In genomic region chr6:135030056-135030473, GRCh38 we compare ENCODE assay signal across 12 cellular contexts. TPM values are rescaled to one million over a fixed set of nuclear protein-coding genes. Genes with fewer than 3 reads are reported as not detected.
DNase-seq lines count a peak whose midpoint lies in the region; ATAC-seq and TF ChIP-seq lines count a peak whose summit lies in the region.
"Had no signal": no experiment of that assay in that cellular context is flagged by ENCODE, and none has a peak within 500 bp of the region (broad histone marks: within the 10 kb centered on the region; RNA-seq: fewer than 3 reads in every experiment).

No MANE protein-coding gene starts in this region.

- in situ Hi-C loops in KBM-7 (cut with MboI; ENCODE audit: low pct_unique_long_range_greater_than_20kb, low sequenced_read_pairs): no loop called here

- TF ChIP-seq POLR2A in erythroblast (IDR thresholded peaks at IDR 0.05; ENCODE audit: low read length): no peak

- peak in 2 of 3 donors; percentile 45 to 78 for DNase-seq in CD4-positive, CD25-positive, alpha-beta regulatory T cell
- DNase-seq in MM.1S (peak; percentile 72), KBM-7 (no peak), HK-2 (ENCODE audit: unreplicated experiment) (no peak), erythroblast (lab: John Stamatoyannopoulos, UW) (no peak)
- DNase-seq in NK-92 treated with Interleukin-12 subunit alpha and Interleukin-12 subunit beta, amount 100 ng/mL, for 24 hours (lab: John Stamatoyannopoulos, UW): no peak
- DNase-seq: C1 segment of cervical spinal cord had no signal

- peak overlapping the region; percentile 88 to 94 (median 89) for H3K27ac Mint-ChIP-seq in CD4-positive, CD25-positive, alpha-beta regulatory T cell

- peaks cover 22% of the 10 kb centered on the region for H3F3A ChIP-seq in MM.1S (ENCODE audit: insufficient read depth, low read length)

- peak overlapping the region; percentile 7; the same call in 1 of the 2 replicates for H3K9ac ChIP-seq in MM.1S (ENCODE audit: low read length)

- H3K79me2 ChIP-seq in MM.1S (ENCODE audit: low read length): peaks cover 88% of the 10 kb centered on the region

- H3K4me1 Mint-ChIP-seq in CD4-positive, CD25-positive, alpha-beta regulatory T cell: peaks cover 58 to 80% (median 67%) of the 10 kb centered on the region in 4 donors

- H3K9me3 ChIP-seq in CD4-positive, CD25-positive, alpha-beta regulatory T cell (ENCODE audit: control insufficient read depth in 2 of 2, low read length in 2 of 2): no peaks in the 10 kb centered on the region
- no peaks in the 10 kb centered on the region for H3K9me3 ChIP-seq in MM.1S (replicated peaks; ENCODE audit: insufficient read depth, low read length)

- peaks cover 17% of the 10 kb centered on the region for H3K36me3 ChIP-seq in CD4-positive, CD25-positive, alpha-beta regulatory T cell (ENCODE audit: control insufficient read depth, insufficient read depth, low read length)
- peaks cover 5% of the 10 kb centered on the region for H3K36me3 ChIP-seq in MM.1S (replicated peaks; ENCODE audit: insufficient read depth, low read length)

- H3K9me3 Mint-ChIP-seq in CD4-positive, CD25-positive, alpha-beta regulatory T cell: no peaks in the 10 kb centered on the region

- peaks cover 51% of the 10 kb centered on the region for H3K4me1 ChIP-seq in CD4-positive, CD25-positive, alpha-beta regulatory T cell (ENCODE audit: control insufficient read depth, insufficient read depth, low read length, poor library complexity, severe bottlenecking)
- H3K4me1 ChIP-seq in MM.1S (ENCODE audit: low read length): peaks cover 33% of the 10 kb centered on the region

- no peak overlapping the region for H2AFZ ChIP-seq in MM.1S (ENCODE audit: low read length)

- no peaks in the 10 kb centered on the region for H3K27me3 Mint-ChIP-seq in CD4-positive, CD25-positive, alpha-beta regulatory T cell

- H4K20me1 ChIP-seq in MM.1S (ENCODE audit: insufficient read depth, low read length): no peaks in the 10 kb centered on the region

- peak overlapping the region; percentile 62 for H3K4me2 ChIP-seq in MM.1S (ENCODE audit: low read depth, low read length)

- peak overlapping the region; percentile 80 for H3K27ac ChIP-seq in CD4-positive, CD25-positive, alpha-beta regulatory T cell (ENCODE audit: insufficient read depth, low read length, poor library complexity, severe bottlenecking)
- H3K27ac ChIP-seq in MM.1S (ENCODE audit: low read length): peak overlapping the region; percentile 65; the same call in 1 of the 2 replicates
- H3K27ac ChIP-seq: epithelial cell of prostate, HL-60 had no signal

- peak; percentile 77 to 79 for ATAC-seq in CD4-positive, CD25-positive, alpha-beta regulatory T cell (ENCODE audit: low read depth in 2 of 2)
- ATAC-seq in GM18909 (IDR thresholded peaks at IDR 0.05; ENCODE audit: poor library complexity, unreplicated experiment) (peak; percentile 96), HG02763 (IDR thresholded peaks at IDR 0.05; ENCODE audit: unreplicated experiment) (peak; percentile 94)

- H3K27me3 ChIP-seq in CD4-positive, CD25-positive, alpha-beta regulatory T cell (ENCODE audit: control insufficient read depth, insufficient read depth, low read length): no peaks in the 10 kb centered on the region
- H3K27me3 ChIP-seq in MM.1S (replicated peaks; ENCODE audit: insufficient read depth, low read length): no peaks in the 10 kb centered on the region

- peak overlapping the region; percentile 39 to 87 (median 75) for H3K4me3 Mint-ChIP-seq in CD4-positive, CD25-positive, alpha-beta regulatory T cell

- H3K36me3 Mint-ChIP-seq in CD4-positive, CD25-positive, alpha-beta regulatory T cell: peaks cover 46% of the 10 kb centered on the region

- TF ChIP-seq CTCF in MM.1S (IDR thresholded peaks at IDR 0.05; ENCODE audit: low read length): no peak

- H3K9me2 ChIP-seq in MM.1S (replicated peaks; ENCODE audit: insufficient read depth, low read length): no peaks in the 10 kb centered on the region

- H3K4me3 ChIP-seq in CD4-positive, CD25-positive, alpha-beta regulatory T cell (ENCODE audit: low read depth, low read length): peak overlapping the region; percentile 77
- peak overlapping the region; percentile 12 for H3K4me3 ChIP-seq in MM.1S (ENCODE audit: low read length)
- H3K4me3 ChIP-seq: lung had no signal

RNA-seq across cellular contexts. Expression of gene HBS1L, which starts 24.6 kb away (rescaled TPM):
- 109 TPM for total RNA-seq in CD4-positive, CD25-positive, alpha-beta regulatory T cell
- 10 to 100 TPM; 49.4 to 66.8 (median 61.8) TPM for polyA plus RNA-seq in CD4-positive, CD25-positive, alpha-beta regulatory T cell

Comparison
In these comparisons a context has a peak if more than half of its experiments do, and no peak if none do; other contexts are left out.
1. DNase-seq: peak in CD4-positive, CD25-positive, alpha-beta regulatory T cell (2 of 3) and MM.1S (single experiment); none in KBM-7 (single experiment), NK-92 treated with Interleukin-12 subunit alpha and Interleukin-12 subunit beta, amount 100 ng/mL, for 24 hours (single experiment), HK-2 (single experiment) and erythroblast (0 of 2).
2. Peak in every context shown above with its lines, with median percentiles within 50 percentile points of each other: ATAC-seq.